ENCODE assay signal across 9 cellular contexts in the genomic region with DNA sequence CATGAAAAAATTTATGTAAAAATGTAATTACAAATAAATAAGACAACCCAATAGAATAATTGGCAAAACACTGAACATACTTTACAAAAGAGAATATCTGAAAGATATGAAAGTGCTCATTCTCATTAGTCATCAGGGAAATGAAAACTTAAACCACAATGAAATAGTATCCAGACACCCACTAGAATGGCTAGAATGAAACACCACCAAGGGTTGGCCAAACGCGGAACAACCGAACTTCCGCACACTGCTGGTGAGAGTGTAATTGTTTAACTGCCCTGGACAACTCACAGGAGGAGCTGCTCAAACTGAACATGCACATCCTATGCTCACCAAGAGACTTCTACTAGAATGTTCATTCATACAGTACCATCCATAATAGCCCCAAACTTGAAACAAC. TPM values are rescaled to one million over a fixed set of nuclear protein-coding genes. Genes with fewer than 3 reads are reported as not detected.
A peak's percentile ranks its signal among the peaks of the same experiment; 100 is the strongest.
DNase-seq lines count a peak whose midpoint lies in the region; ATAC-seq and TF ChIP-seq lines count a peak whose summit lies in the region.
"Had no signal": no experiment of that assay in that cellular context is flagged by ENCODE, and none has a peak within 500 bp of the region (broad histone marks: within the 10 kb centered on the region; RNA-seq: fewer than 3 reads in every experiment).

No MANE protein-coding gene starts in this region.

- no peaks in the 10 kb centered on the region for H3K36me3 Mint-ChIP-seq in activated CD8-positive, alpha-beta memory T cell treated with anti-CD3 and anti-CD28 coated beads, Interleukin-2, amount 10 ng/mL, durations not matched to agents 7 days and 5 days
- H3K36me3 Mint-ChIP-seq in activated CD4-positive, alpha-beta memory T cell treated with anti-CD3 and anti-CD28 coated beads for 36 hours: no peaks in the 10 kb centered on the region

- TF ChIP-seq POLR2A in transverse colon (IDR thresholded peaks at IDR 0.05): no peak

- H3K27ac Mint-ChIP-seq in activated CD8-positive, alpha-beta memory T cell treated with anti-CD3 and anti-CD28 coated beads, Interleukin-2, amount 10 ng/mL, durations not matched to agents 7 days and 5 days: no peak overlapping the region
- no peak overlapping the region for H3K27ac Mint-ChIP-seq in activated CD4-positive, alpha-beta memory T cell treated with anti-CD3 and anti-CD28 coated beads for 36 hours

- POLR2A ChIA-PET in activated CD4-positive, alpha-beta memory T cell treated with anti-CD3 and anti-CD28 coated beads for 36 hours (lab: Charles Lee): interaction anchor here (2.5 kb wide), 1 partner anchor 10 kb away, joined by 7 read pairs; the partner anchor contains the start of gene KIAA0513
- POLR2A ChIA-PET in RWPE1 (lab: Yijun Ruan, JAX; ENCODE audit: low non-redundant PET): interaction anchor here (1.1 kb wide), 1 partner anchor 10 kb away, joined by 4 read pairs; no protein-coding TSS in a partner anchor

- in situ Hi-C loops in transverse colon (cut with MboI; ENCODE audit: low pct_ligation_motif_present in 1 of 4, low pct_unique_long_range_greater_than_20kb in 1 of 4, low sequenced_read_pairs in 3 of 4): no loop called here

- intact Hi-C loops in activated CD4-positive, alpha-beta memory T cell treated with anti-CD3 and anti-CD28 coated beads for 36 hours (cut with micrococcal nuclease): no loop called here
- intact Hi-C loops in posterior vena cava (cut with DNase I): no loop called here
- intact Hi-C loops in transverse colon (cut with DNase I; ENCODE audit: low total_unique reads): no loop called here

- no peak for TF ChIP-seq CTCF in HL-60 (IDR thresholded peaks at IDR 0.05; ENCODE audit: insufficient read depth, low read length)
- no peak for TF ChIP-seq CTCF in RWPE1 (conservative IDR thresholded peaks at IDR 0.05; ENCODE audit: low read depth)
- no peak for TF ChIP-seq CTCF in transverse colon (IDR thresholded peaks at IDR 0.05)

- H3K9me3 ChIP-seq in transverse colon: no peaks in the 10 kb centered on the region
- H3K9me3 ChIP-seq: A549 had no signal

- TF ChIP-seq EP300 in transverse colon (IDR thresholded peaks at IDR 0.05; ENCODE audit: low read depth): no peak

- H3K9me3 Mint-ChIP-seq in activated CD8-positive, alpha-beta memory T cell treated with anti-CD3 and anti-CD28 coated beads, Interleukin-2, amount 10 ng/mL, durations not matched to agents 7 days and 5 days (ENCODE audit: low read depth): no peaks in the 10 kb centered on the region
- H3K9me3 Mint-ChIP-seq in activated CD4-positive, alpha-beta memory T cell treated with anti-CD3 and anti-CD28 coated beads for 36 hours: no peaks in the 10 kb centered on the region

- CTCF ChIA-PET in activated CD8-positive, alpha-beta memory T cell treated with anti-CD3 and anti-CD28 coated beads, Interleukin-2, amount 10 ng/mL, durations not matched to agents 7 days and 5 days (lab: Charles Lee): interaction anchor here (0.8 kb wide), 1 partner anchor 11 kb away, joined by 4 read pairs; no protein-coding TSS in a partner anchor
- CTCF ChIA-PET in activated CD4-positive, alpha-beta memory T cell treated with anti-CD3 and anti-CD28 coated beads for 36 hours (lab: Charles Lee): interaction anchor here (0.9 kb wide), 1 partner anchor 11 kb away, joined by 3 read pairs; the partner anchor contains the start of gene KIAA0513
- CTCF ChIA-PET in RWPE1 (lab: Yijun Ruan, JAX): no interaction called here

- no peak overlapping the region for H3K4me3 ChIP-seq in HL-60 (replicated peaks; ENCODE audit: insufficient read depth, low read length)
- H3K4me3 ChIP-seq in transverse colon: no peak overlapping the region
- H3K4me3 ChIP-seq: A549 had no signal

- peak overlapping the region; percentile 39 for H3K27ac ChIP-seq in HL-60 (replicated peaks)
- H3K27ac ChIP-seq in RWPE1: no peak overlapping the region
- no peak overlapping the region for H3K27ac ChIP-seq in transverse colon
- H3K27ac ChIP-seq: A549 had no signal

- H3K4me3 Mint-ChIP-seq in activated CD8-positive, alpha-beta memory T cell treated with anti-CD3 and anti-CD28 coated beads, Interleukin-2, amount 10 ng/mL, durations not matched to agents 7 days and 5 days: no peak overlapping the region
- no peak overlapping the region for H3K4me3 Mint-ChIP-seq in activated CD4-positive, alpha-beta memory T cell treated with anti-CD3 and anti-CD28 coated beads for 36 hours

- H3K27me3 ChIP-seq in HL-60 (ENCODE audit: insufficient read depth, poor library complexity, severe bottlenecking) (no peaks in the 10 kb centered on the region), transverse colon (no peaks in the 10 kb centered on the region)

- H3K36me3 ChIP-seq in transverse colon: no peaks in the 10 kb centered on the region

- peaks cover 18% of the 10 kb centered on the region for H3K4me1 Mint-ChIP-seq in activated CD8-positive, alpha-beta memory T cell treated with anti-CD3 and anti-CD28 coated beads, Interleukin-2, amount 10 ng/mL, durations not matched to agents 7 days and 5 days
- peaks cover 18% of the 10 kb centered on the region for H3K4me1 Mint-ChIP-seq in activated CD4-positive, alpha-beta memory T cell treated with anti-CD3 and anti-CD28 coated beads for 36 hours (ENCODE audit: low read depth)

- peak; percentile 51 for DNase-seq in activated CD8-positive, alpha-beta memory T cell treated with anti-CD3 and anti-CD28 coated beads, Interleukin-2, amount 10 ng/mL, durations not matched to agents 7 days and 5 days
- no peak for DNase-seq in activated CD8-positive, alpha-beta memory T cell treated with anti-CD3 and anti-CD28 coated beads, Interleukin-2, amount 50 U/mL, for 48 hours
- DNase-seq in HL-60 (ENCODE audit: low read depth in 1 of 2, low spot score in 1 of 2) (peak in 1 of 2 experiments; percentile 88), posterior vena cava (ENCODE audit: low spot score) (peak; percentile 79), RWPE1 (ENCODE audit: low spot score) (no peak), transverse colon (no peak)
- DNase-seq in activated CD4-positive, alpha-beta memory T cell treated with anti-CD3 and anti-CD28 coated beads for 36 hours: peak; percentile 54

- WGBS in transverse colon (ENCODE audit: low coverage in 1 of 2), 2 donors: 67 to 70% methylated on average over 4 of the region's 4 CpGs

- H3K4me1 ChIP-seq in transverse colon: peaks cover 3 to 41% (median 26%) of the 10 kb centered on the region in 4 donors

- H3K27me3 Mint-ChIP-seq in activated CD8-positive, alpha-beta memory T cell treated with anti-CD3 and anti-CD28 coated beads, Interleukin-2, amount 10 ng/mL, durations not matched to agents 7 days and 5 days: peaks cover 17% of the 10 kb centered on the region
- H3K27me3 Mint-ChIP-seq in activated CD4-positive, alpha-beta memory T cell treated with anti-CD3 and anti-CD28 coated beads for 36 hours: peaks cover 2% of the 10 kb centered on the region

- ATAC-seq in activated CD8-positive, alpha-beta memory T cell treated with anti-CD3 and anti-CD28 coated beads, Interleukin-2, amount 10 ng/mL, durations not matched to agents 7 days and 5 days: peak; percentile 63
- no peak for ATAC-seq in GM18909 (IDR thresholded peaks at IDR 0.05; ENCODE audit: poor library complexity, unreplicated experiment)

RNA-seq across cellular contexts. Expression of gene ZDHHC7, which starts 5.8 kb away (rescaled TPM):
- total RNA-seq in activated CD8-positive, alpha-beta memory T cell treated with anti-CD3 and anti-CD28 coated beads, Interleukin-2, amount 10 ng/mL, durations not matched to agents 7 days and 5 days: 10 to 100 TPM; 22.3 to 27.1 TPM
- 10 to 100 TPM; 23.5 to 25.1 TPM for total RNA-seq in activated CD4-positive, alpha-beta memory T cell treated with anti-CD3 and anti-CD28 coated beads for 36 hours
- 10 to 100 TPM; 34.0 to 38.5 TPM for total RNA-seq in posterior vena cava
- total RNA-seq in transverse colon: 100 to 1,000 TPM; 100 to 940 (median 120) TPM

RNA-seq across cellular contexts. Expression of gene KIAA0513, which starts 10.4 kb away (rescaled TPM):
- total RNA-seq in activated CD8-positive, alpha-beta memory T cell treated with anti-CD3 and anti-CD28 coated beads, Interleukin-2, amount 10 ng/mL, durations not matched to agents 7 days and 5 days: 1 to 10 TPM; 7.9 to 9.6 TPM
- total RNA-seq in activated CD4-positive, alpha-beta memory T cell treated with anti-CD3 and anti-CD28 coated beads for 36 hours: 10 to 100 TPM; 15.7 to 15.9 TPM
- total RNA-seq in posterior vena cava (10 to 100 TPM; 14.7 to 15.8 TPM), transverse colon (10 to 100 TPM; 18.5 to 41.3 (median 34.5) TPM)

Comparison
In these comparisons a context has a peak if more than half of its experiments do, and no peak if none do; other contexts are left out.
1. DNase-seq: peak in activated CD8-positive, alpha-beta memory T cell treated with anti-CD3 and anti-CD28 coated beads, Interleukin-2, amount 10 ng/mL, durations not matched to agents 7 days and 5 days (single experiment), activated CD4-positive, alpha-beta memory T cell treated with anti-CD3 and anti-CD28 coated beads for 36 hours (single experiment) and posterior vena cava (single experiment); none in activated CD8-positive, alpha-beta memory T cell treated with anti-CD3 and anti-CD28 coated beads, Interleukin-2, amount 50 U/mL, for 48 hours (single experiment), RWPE1 (single experiment) and transverse colon (single experiment).